ENCODE assay signal across 8 cellular contexts in the genomic region with DNA sequence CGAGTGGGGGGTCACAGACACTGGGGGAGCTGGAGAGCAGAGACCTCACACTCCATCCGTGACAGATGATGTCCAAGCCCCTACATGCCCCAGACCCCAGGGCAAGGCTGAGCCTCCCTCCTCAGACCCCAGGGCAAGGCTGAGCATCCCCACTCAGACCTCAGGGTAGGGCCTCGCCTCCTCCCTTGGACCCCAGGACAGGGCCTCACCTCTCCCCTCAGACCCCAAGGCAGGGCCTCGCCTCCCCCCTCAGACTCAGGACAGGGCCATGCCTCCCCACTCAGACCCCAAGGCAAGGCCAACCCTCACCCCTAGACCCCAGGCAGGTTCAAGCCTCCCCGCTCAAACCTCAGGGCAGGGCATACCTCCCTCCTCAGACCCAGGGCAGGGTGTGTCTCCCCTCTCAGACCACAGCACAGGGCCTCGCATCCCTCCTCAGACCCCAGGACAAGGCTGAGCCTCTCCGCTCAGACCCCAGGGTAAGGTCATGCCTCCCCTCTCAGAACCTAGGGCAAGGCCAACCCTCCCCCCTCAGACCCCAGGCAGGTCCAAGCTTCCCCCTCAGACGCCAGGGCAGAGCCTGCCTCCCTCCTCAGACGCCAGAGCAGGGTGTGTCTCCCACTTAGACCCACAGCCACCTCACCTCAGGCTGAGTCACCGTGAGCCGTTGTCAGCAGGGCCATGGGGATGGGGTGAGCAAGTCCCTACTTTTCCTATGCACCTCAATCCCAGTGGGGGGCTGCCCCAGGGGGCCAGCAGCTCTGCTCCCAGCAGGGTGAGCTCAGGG. TPM values are rescaled to one million over a fixed set of nuclear protein-coding genes. Genes with fewer than 3 reads are reported as not detected.
DNase-seq lines count a peak whose midpoint lies in the region; ATAC-seq, FAIRE-seq and TF ChIP-seq lines count a peak whose summit lies in the region.

No MANE protein-coding gene starts in this region.

- H3K4me2 ChIP-seq in PC-3 (ENCODE audit: low read length) (peak overlapping the region; percentile 77), mesendoderm (ENCODE audit: low read length) (no peak overlapping the region)

- no peak for TF ChIP-seq POLR2A in transverse colon (IDR thresholded peaks at IDR 0.05)

- TF ChIP-seq EP300 in transverse colon (IDR thresholded peaks at IDR 0.05; ENCODE audit: low read depth): no peak

- no peak overlapping the region for H3K18ac ChIP-seq in mesendoderm (ENCODE audit: low read length)

- peak; percentile 98 for ATAC-seq in PC-3

- H2AFZ ChIP-seq in PC-3 (ENCODE audit: low read length): no peak overlapping the region

- no peaks in the 10 kb centered on the region for H3K79me1 ChIP-seq in mesendoderm (ENCODE audit: low read length)

- no peaks in the 10 kb centered on the region for H3F3A ChIP-seq in PC-3 (ENCODE audit: low read length, unreplicated experiment)

- BruUV-seq in PC-3 (replicated peaks; lab: Mats Ljungman, UMichigan): TSS peak; percentile 62

- H3K27ac ChIP-seq in PC-3 (ENCODE audit: low read length): peak overlapping the region; percentile 98
- H3K27ac ChIP-seq in mesendoderm (ENCODE audit: low read depth, low read length): no peak overlapping the region
- H3K27ac ChIP-seq in transverse colon: peak overlapping the region; percentile 55 to 69 (median 60)

- H3K79me2 ChIP-seq in PC-3 (ENCODE audit: low read length): no peaks in the 10 kb centered on the region
- no peaks in the 10 kb centered on the region for H3K79me2 ChIP-seq in mesendoderm (ENCODE audit: control insufficient read depth, insufficient read depth, low read length)

- no peaks in the 10 kb centered on the region for H3K27me3 ChIP-seq in PC-3 (ENCODE audit: low read length)
- H3K27me3 ChIP-seq in mesendoderm (ENCODE audit: insufficient read depth, low read length, poor library complexity): no peaks in the 10 kb centered on the region
- no peaks in the 10 kb centered on the region for H3K27me3 ChIP-seq in transverse colon

- CTCF ChIA-PET in PC-3 (lab: Charles Lee): no interaction called here
- CTCF ChIA-PET in HEK293T (lab: Yijun Ruan, JAX): no interaction called here

- no peak for FAIRE-seq in frontal cortex (lab: Jason Lieb, UNC)

- H3K9me2 ChIP-seq in PC-3 (replicated peaks; ENCODE audit: low read length): no peaks in the 10 kb centered on the region

- no peak for TF ChIP-seq CTCF in PC-3 (conservative IDR thresholded peaks at IDR 0.05; ENCODE audit: low read depth, low read length)
- TF ChIP-seq CTCF in transverse colon (IDR thresholded peaks at IDR 0.05): no peak

- H3K4me1 ChIP-seq in PC-3 (ENCODE audit: insufficient read depth, low read length) (peaks cover 24% of the 10 kb centered on the region), mesendoderm (ENCODE audit: control insufficient read depth, low read depth, low read length) (no peaks in the 10 kb centered on the region), transverse colon (peaks cover 11 to 18% (median 16%) of the 10 kb centered on the region in 4 donors)

- H4K20me1 ChIP-seq in PC-3 (ENCODE audit: low read length): no peaks in the 10 kb centered on the region

- WGBS in mesendoderm (ENCODE audit: extremely low coverage, insufficient coverage, low lambda C conversion rate): no CpG with 5 or more reads among the region's 11 CpGs
- WGBS in transverse colon (ENCODE audit: low coverage in 1 of 2), 2 donors: 60 to 73% methylated on average over 2 to 9 of the region's 11 CpGs

- no peak overlapping the region for H2BK5ac ChIP-seq in mesendoderm (ENCODE audit: low read length)

- H2AK5ac ChIP-seq in mesendoderm (ENCODE audit: low read length): no peak overlapping the region

- in situ Hi-C loops in Caki2 (cut with HindIII; ENCODE audit: low pct_unique_long_range_greater_than_20kb, low sequenced_read_pairs) (no loop called here), transverse colon (cut with MboI; ENCODE audit: low pct_ligation_motif_present in 1 of 4, low pct_unique_long_range_greater_than_20kb in 1 of 4, low sequenced_read_pairs in 3 of 4) (no loop called here), KBM-7 (cut with MboI; ENCODE audit: low pct_unique_long_range_greater_than_20kb, low sequenced_read_pairs) (no loop called here)

- H3K9me3 ChIP-seq in PC-3 (ENCODE audit: low read length) (no peaks in the 10 kb centered on the region), transverse colon (no peaks in the 10 kb centered on the region)

- H4K8ac ChIP-seq in mesendoderm (ENCODE audit: low read depth, low read length): no peak overlapping the region

- POLR2A ChIA-PET in PC-3 (lab: Charles Lee; ENCODE audit: unreplicated experiment) (no interaction called here), HEK293T (lab: Yijun Ruan, JAX) (no interaction called here)

- H3K4ac ChIP-seq in mesendoderm (ENCODE audit: low read depth, low read length): no peak overlapping the region

- H3K9ac ChIP-seq in PC-3 (ENCODE audit: low read length) (peak overlapping the region; percentile 87), mesendoderm (ENCODE audit: low read length) (no peak overlapping the region)

- no peak overlapping the region for H3K56ac ChIP-seq in mesendoderm (ENCODE audit: low read length)

- H3K23ac ChIP-seq in mesendoderm (ENCODE audit: low read length): no peak overlapping the region

- H3K36me3 ChIP-seq in PC-3 (ENCODE audit: low read depth, low read length): no peaks in the 10 kb centered on the region
- no peaks in the 10 kb centered on the region for H3K36me3 ChIP-seq in mesendoderm (ENCODE audit: control insufficient read depth, insufficient read depth, low read length)
- H3K36me3 ChIP-seq in transverse colon: no peaks in the 10 kb centered on the region

- H3K4me3 ChIP-seq in PC-3 (ENCODE audit: low read length) (peak overlapping the region; percentile 27; the same call in 1 of the 2 replicates), mesendoderm (ENCODE audit: low read length) (no peak overlapping the region), transverse colon (no peak overlapping the region)

- no peak overlapping the region for H2BK120ac ChIP-seq in mesendoderm (ENCODE audit: low read depth, low read length)

- intact Hi-C loops in PC-3 (cut with micrococcal nuclease) (no loop called here), transverse colon (cut with DNase I; ENCODE audit: low total_unique reads) (no loop called here)

- DNase-seq in Caki2 (ENCODE audit: low read depth) (peak; percentile 73), PC-3 (peak; percentile 86), activated gamma-delta T cell treated with Interleukin-2 at 50 U/mL for 16 hours (peak; percentile 78), mesendoderm (peak; percentile 49), transverse colon (peak; percentile 71), HEK293T (ENCODE audit: extremely low spot score) (no peak), frontal cortex (ENCODE audit: low spot score in 2 of 2) (no peak), KBM-7 (no peak)

- no peak overlapping the region for H4K5ac ChIP-seq in mesendoderm (ENCODE audit: low read length)

- H2BK15ac ChIP-seq in mesendoderm (replicated peaks; ENCODE audit: low read depth): no peak overlapping the region

TF ChIP-seq in HEK293T, 16 proteins besides CTCF, POLR2A, EP300 and RAD21:
- TF ChIP-seq SUZ12 (IDR thresholded peaks at IDR 0.05): no peak
- no peak for TF ChIP-seq BHLHE40 (IDR thresholded peaks at IDR 0.05; ENCODE audit: borderline replicate concordance)
- TF ChIP-seq TARDBP (IDR thresholded peaks at IDR 0.05): no peak
- TF ChIP-seq FOXM1 (IDR thresholded peaks at IDR 0.05; ENCODE audit: borderline replicate concordance): no peak
- no peak for TF ChIP-seq FOXA1 (IDR thresholded peaks at IDR 0.05)
- no peak for TF ChIP-seq ELF4 (IDR thresholded peaks at IDR 0.05)
- TF ChIP-seq FOXK2 (IDR thresholded peaks at IDR 0.05): no peak

RNA-seq across cellular contexts. Expression of a gene that starts 1.7 kb away (rescaled TPM):
- 0.58 TPM in 1 of 2 replicates, not detected in the other for total RNA-seq in Caki2 (2014; rRNA removed; shearing (Covaris generic); ENCODE audit: low replicate concordance)
- 0.26 and 1.3 TPM in 2 replicates for total RNA-seq in PC-3 (2014; rRNA removed)
- polyA plus RNA-seq in mesendoderm (2013, experiment 1 of 2): not detected
- not detected for polyA plus RNA-seq in mesendoderm (2013, experiment 2 of 2)
- total RNA-seq in transverse colon: 10 to 100 TPM in 1 of 4 donors, 1 to 10 TPM in 1, under 1 TPM in 1, not detected in 1; 0.68 to 14.6 (median 6.0) TPM
- 0.41 TPM for total RNA-seq in frontal cortex

RNA-seq across cellular contexts. Expression of a gene that starts 8.8 kb away (rescaled TPM):
- total RNA-seq in Caki2 (2014; rRNA removed; shearing (Covaris generic); ENCODE audit: low replicate concordance): 45.6 and 108 TPM in 2 replicates
- total RNA-seq in PC-3 (2014; rRNA removed) (74.7 and 132 TPM in 2 replicates), transverse colon (100 to 1,000 TPM in 2 of 4 donors, 10 to 100 TPM in 2; 65.4 to 142 (median 102) TPM), frontal cortex (13.9 TPM)
- 76.3 TPM for polyA plus RNA-seq in mesendoderm (2013, experiment 1 of 2)
- 74.9 TPM for polyA plus RNA-seq in mesendoderm (2013, experiment 2 of 2)

RNA-seq across cellular contexts. Expression of a gene that starts 41.1 kb away (rescaled TPM):
- not detected in 2 replicates for total RNA-seq in Caki2 (2014; rRNA removed; shearing (Covaris generic); ENCODE audit: low replicate concordance)
- total RNA-seq in PC-3 (2014; rRNA removed) (not detected in 2 replicates), transverse colon (1 to 10 TPM in 2 of 4 donors, not detected in 2; 1.9 to 2.2 TPM), frontal cortex (0.82 TPM)
- polyA plus RNA-seq in mesendoderm (2013, experiment 1 of 2): 0.21 TPM
- polyA plus RNA-seq in mesendoderm (2013, experiment 2 of 2): 0.17 TPM

RNA-seq across cellular contexts. Expression of a gene that starts 47.6 kb away (rescaled TPM):
- 0.47 TPM in 1 of 2 replicates, not detected in the other for total RNA-seq in Caki2 (2014; rRNA removed; shearing (Covaris generic); ENCODE audit: low replicate concordance)
- 0.44 and 0.75 TPM in 2 replicates for total RNA-seq in PC-3 (2014; rRNA removed)
- polyA plus RNA-seq in mesendoderm (2013, experiment 1 of 2): 0.65 TPM
- polyA plus RNA-seq in mesendoderm (2013, experiment 2 of 2): 0.73 TPM
- under 1 TPM in 2 of 4 donors, not detected in 2; 0.27 to 0.48 TPM for total RNA-seq in transverse colon
- total RNA-seq in frontal cortex: 50.1 TPM

Comparison
In these comparisons a context has a peak if more than half of its experiments do, and no peak if none do; other contexts are left out.
1. DNase-seq: peak in Caki2 (single experiment), PC-3 (single experiment), activated gamma-delta T cell treated with Interleukin-2 at 50 U/mL for 16 hours (single experiment), mesendoderm (single experiment) and transverse colon (single experiment); none in HEK293T (single experiment), frontal cortex (0 of 2) and KBM-7 (single experiment).